In genomic region chr3:118077332-118077731, GRCh38 we compare ENCODE assay signal across 28 cellular contexts.
"Had no signal": no experiment of that assay in that cellular context is flagged by ENCODE, and none has a peak within 500 bp of the region (broad histone marks: within the 10 kb centered on the region; RNA-seq: fewer than 3 reads in every experiment).

No MANE protein-coding gene starts in this region.

- H3K27ac ChIP-seq: brain microvascular endothelial cell, coronary artery, dorsolateral prefrontal cortex had no signal

- H3K4me3 Mint-ChIP-seq: activated CD4-positive, alpha-beta memory T cell treated with anti-CD3 and anti-CD28 coated beads for 36 hours; activated CD4-positive, alpha-beta T cell treated with anti-CD3 and anti-CD28 coated beads for 36 hours; activated CD4-positive, alpha-beta T cell treated with anti-CD3 and anti-CD28 coated beads, Interleukin-2, amount 10 ng/mL, durations not matched to agents 24 days and 14 days; activated CD8-positive, alpha-beta memory T cell treated with anti-CD3 and anti-CD28 coated beads, Interleukin-2, amount 10 ng/mL, durations not matched to agents 7 days and 5 days; activated CD8-positive, alpha-beta T cell treated with anti-CD3 and anti-CD28 coated beads, Interleukin-2, amount 10 ng/mL, durations not matched to agents 7 days and 5 days; activated naive CD8-positive, alpha-beta T cell; activated T-helper 1 cell treated with anti-CD3 and anti-CD28 coated beads, Interleukin-12 subunit alpha, Interleukin-12 subunit beta, Interleukin-2, Interleukin-4 antibody, amounts not matched to agents 30 ng/mL and 10 ng/mL and 1 ng/mL, durations not matched to agents 14 hours and 24 hours and 36 hours; central memory CD8-positive, alpha-beta T cell; dendritic cell treated with granulocyte-macrophage colony-stimulating factor and Interleukin-4, amounts not matched to agents 40 ng/mL and 50 ng/mL, for 4 days; endodermal cell had no signal

- H3K27me3 Mint-ChIP-seq: activated CD4-positive, alpha-beta memory T cell treated with anti-CD3 and anti-CD28 coated beads for 36 hours; activated CD4-positive, alpha-beta T cell treated with anti-CD3 and anti-CD28 coated beads for 36 hours; activated CD4-positive, alpha-beta T cell treated with anti-CD3 and anti-CD28 coated beads, Interleukin-2, amount 10 ng/mL, durations not matched to agents 24 days and 14 days; activated CD8-positive, alpha-beta memory T cell treated with anti-CD3 and anti-CD28 coated beads, Interleukin-2, amount 10 ng/mL, durations not matched to agents 7 days and 5 days; activated naive CD8-positive, alpha-beta T cell; central memory CD8-positive, alpha-beta T cell; dendritic cell treated with granulocyte-macrophage colony-stimulating factor and Interleukin-4, amounts not matched to agents 40 ng/mL and 50 ng/mL, for 4 days had no signal

- DNase-seq: activated CD4-positive, alpha-beta memory T cell treated with anti-CD3 and anti-CD28 coated beads for 36 hours; activated CD4-positive, alpha-beta T cell treated with anti-CD3 and anti-CD28 coated beads for 36 hours; activated CD4-positive, alpha-beta T cell treated with anti-CD3 and anti-CD28 coated beads, Interleukin-2, amount 10 ng/mL, durations not matched to agents 24 days and 14 days; activated CD4-positive, CD25-positive, alpha-beta regulatory T cell; activated CD4-positive, CD25-positive, alpha-beta regulatory T cell treated with anti-CD3 and anti-CD28 coated beads, Interleukin-2, amount 50 U/mL, for 72 hours; activated CD8-positive, alpha-beta memory T cell treated with anti-CD3 and anti-CD28 coated beads, Interleukin-2, amount 10 ng/mL, durations not matched to agents 7 days and 5 days; activated CD8-positive, alpha-beta memory T cell treated with anti-CD3 and anti-CD28 coated beads, Interleukin-2, amount 50 U/mL, for 4 hours; activated CD8-positive, alpha-beta T cell treated with anti-CD3 and anti-CD28 coated beads, Interleukin-2, amount 10 ng/mL, durations not matched to agents 7 days and 5 days; activated effector memory CD4-positive, alpha-beta T cell treated with anti-CD3 and anti-CD28 coated beads, Interleukin-2, amount 50 U/mL, for 16 hours; activated naive CD4-positive, alpha-beta T cell treated with anti-CD3 and anti-CD28 coated beads, Interleukin-2, amount 50 U/mL, for 16 hours; activated T-cell treated with anti-CD3 and anti-CD28 coated beads, Interleukin-2, amount 50 U/mL, for 1 hour; activated T-cell treated with anti-CD3 and anti-CD28 coated beads, Interleukin-2, amount 50 U/mL, for 48 hours; amniotic stem cell; anterior cingulate cortex; brain microvascular endothelial cell; dorsolateral prefrontal cortex; effector memory CD4-positive, alpha-beta T cell; endodermal cell; foreskin fibroblast; head of caudate nucleus; T-helper 2 cell had no signal

- ATAC-seq: activated CD4-positive, alpha-beta T cell treated with anti-CD3 and anti-CD28 coated beads for 36 hours; activated CD8-positive, alpha-beta memory T cell treated with anti-CD3 and anti-CD28 coated beads, Interleukin-2, amount 10 ng/mL, durations not matched to agents 7 days and 5 days; activated CD8-positive, alpha-beta T cell treated with anti-CD3 and anti-CD28 coated beads, Interleukin-2, amount 10 ng/mL, durations not matched to agents 7 days and 5 days; esophagus mucosa had no signal

- H3K36me3 Mint-ChIP-seq: activated CD4-positive, alpha-beta memory T cell treated with anti-CD3 and anti-CD28 coated beads for 36 hours; activated CD8-positive, alpha-beta memory T cell treated with anti-CD3 and anti-CD28 coated beads, Interleukin-2, amount 10 ng/mL, durations not matched to agents 7 days and 5 days; activated naive CD8-positive, alpha-beta T cell had no signal

- H3K27me3 ChIP-seq: brain microvascular endothelial cell, dorsolateral prefrontal cortex had no signal

- H3K27ac Mint-ChIP-seq: activated CD4-positive, alpha-beta memory T cell treated with anti-CD3 and anti-CD28 coated beads for 36 hours; activated CD4-positive, alpha-beta T cell treated with anti-CD3 and anti-CD28 coated beads for 36 hours; activated CD4-positive, alpha-beta T cell treated with anti-CD3 and anti-CD28 coated beads, Interleukin-2, amount 10 ng/mL, durations not matched to agents 24 days and 14 days; activated CD8-positive, alpha-beta memory T cell treated with anti-CD3 and anti-CD28 coated beads, Interleukin-2, amount 10 ng/mL, durations not matched to agents 7 days and 5 days; activated CD8-positive, alpha-beta T cell treated with anti-CD3 and anti-CD28 coated beads, Interleukin-2, amount 10 ng/mL, durations not matched to agents 7 days and 5 days; activated naive CD8-positive, alpha-beta T cell; activated T-helper 1 cell treated with anti-CD3 and anti-CD28 coated beads, Interleukin-12 subunit alpha, Interleukin-12 subunit beta, Interleukin-2, Interleukin-4 antibody, amounts not matched to agents 30 ng/mL and 10 ng/mL and 1 ng/mL, durations not matched to agents 14 hours and 24 hours and 36 hours; activated T-helper 2 cell treated with anti-CD3 and anti-CD28 coated beads, Interferon-gamma antibody, Interleukin-2, Interleukin-4, amounts not matched to agents 10 μg/mL and 5 μg/mL and 100 μg/mL, durations not matched to agents 14 hours and 24 hours and 36 hours; dendritic cell treated with granulocyte-macrophage colony-stimulating factor and Interleukin-4, amounts not matched to agents 40 ng/mL and 50 ng/mL, for 4 days; endodermal cell had no signal

- H3K36me3 ChIP-seq: brain microvascular endothelial cell had no signal

- H3K4me1 Mint-ChIP-seq: activated CD4-positive, alpha-beta T cell treated with anti-CD3 and anti-CD28 coated beads for 36 hours; activated CD4-positive, alpha-beta T cell treated with anti-CD3 and anti-CD28 coated beads, Interleukin-2, amount 10 ng/mL, durations not matched to agents 24 days and 14 days; activated CD8-positive, alpha-beta memory T cell treated with anti-CD3 and anti-CD28 coated beads, Interleukin-2, amount 10 ng/mL, durations not matched to agents 7 days and 5 days; central memory CD8-positive, alpha-beta T cell had no signal

- H3K4me3 ChIP-seq: coronary artery, dorsolateral prefrontal cortex had no signal
